In the genomic region with DNA sequence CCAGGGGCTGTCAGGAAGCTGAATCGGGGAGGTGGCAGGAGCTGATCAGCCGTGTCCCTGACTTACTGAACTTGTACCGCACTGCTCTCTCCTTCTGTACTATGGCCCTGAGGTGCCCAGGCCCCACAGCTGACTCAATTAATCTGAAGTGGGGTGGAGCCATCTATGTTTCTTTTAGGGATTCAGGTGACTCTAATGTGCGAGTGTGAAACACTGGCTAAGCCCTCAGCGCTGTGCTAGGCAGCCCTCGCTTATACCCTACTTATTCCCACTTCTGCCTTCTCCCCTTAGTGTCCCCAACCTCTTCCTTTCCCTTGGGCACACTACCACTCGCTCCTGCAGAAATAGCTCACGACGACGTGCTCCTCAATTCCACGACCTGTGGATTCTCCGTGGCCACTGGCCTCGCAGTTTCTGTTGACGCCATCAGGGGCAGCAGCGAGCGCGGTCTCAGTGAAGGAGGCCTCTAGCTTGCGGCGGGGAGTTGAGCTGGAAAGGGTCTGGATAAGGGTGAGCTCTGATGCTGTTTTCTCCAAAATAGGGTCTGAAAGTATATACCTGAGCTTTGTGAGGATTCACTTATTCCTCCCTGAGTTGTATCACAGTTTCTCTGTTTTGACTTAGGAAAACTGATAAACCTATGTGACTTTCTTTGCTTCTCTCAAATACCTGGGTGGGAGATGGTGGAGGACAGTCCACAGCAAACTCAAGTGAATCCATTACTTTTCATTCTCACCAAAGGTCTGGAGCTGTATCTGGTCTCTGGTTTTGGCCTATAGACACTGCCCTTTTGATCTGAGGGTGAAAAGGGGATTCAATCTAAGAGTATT, we compare ENCODE assay signal across 8 cellular contexts.
DNase-seq lines count a peak whose midpoint lies in the region; ATAC-seq and TF ChIP-seq lines count a peak whose summit lies in the region.

No MANE protein-coding gene starts in this region.

- H3K27me3 Mint-ChIP-seq in brain = no peaks in the 10 kb centered on the region

- peak; percentile 37 to 77 for TF ChIP-seq CTCF in brain (conservative IDR thresholded peaks at IDR 0.05)

- peaks cover 0 to 2% (median 0%) of the 10 kb centered on the region in 5 experiments for H3K9me3 Mint-ChIP-seq in brain

- H3K4me1 Mint-ChIP-seq in brain = peaks cover 17% of the 10 kb centered on the region

- no peak overlapping the region for H3K27ac Mint-ChIP-seq in brain

- no peak for ATAC-seq in HG03108 (IDR thresholded peaks at IDR 0.05; ENCODE audit: unreplicated experiment)
- ATAC-seq in GM18873 (IDR thresholded peaks at IDR 0.05; ENCODE audit: low FRiP score, unreplicated experiment) = no peak

- H3K4me3 Mint-ChIP-seq in brain = peak overlapping the region in 1 of 5 experiments; percentile 13

- no peaks in the 10 kb centered on the region for H3K36me3 Mint-ChIP-seq in brain

- peak; percentile 7 for DNase-seq in NCI-H2227 (lab: John Stamatoyannopoulos, UW; ENCODE audit: unreplicated experiment)
- DNase-seq in NCI-H2227 treated with DMSO at 0.1 percent for 48 hours (lab: John Stamatoyannopoulos, UW) = no peak
- peak; percentile 14 for DNase-seq in T follicular helper cell (ENCODE audit: low read depth)
- peak; percentile 37 for DNase-seq in kidney tubule cell (ENCODE audit: low spot score)
- DNase-seq in stimulated activated CD8-positive, alpha-beta memory T cell treated with anti-CD3 and anti-CD28 coated beads, Interleukin-12 subunit alpha, Interleukin-12 subunit beta, amount 100 ng/mL, for 4 hours (ENCODE audit: low read depth) = peak; percentile 8
